Comparison of ENCODE assay signal across 17 cellular contexts in the genomic region with DNA sequence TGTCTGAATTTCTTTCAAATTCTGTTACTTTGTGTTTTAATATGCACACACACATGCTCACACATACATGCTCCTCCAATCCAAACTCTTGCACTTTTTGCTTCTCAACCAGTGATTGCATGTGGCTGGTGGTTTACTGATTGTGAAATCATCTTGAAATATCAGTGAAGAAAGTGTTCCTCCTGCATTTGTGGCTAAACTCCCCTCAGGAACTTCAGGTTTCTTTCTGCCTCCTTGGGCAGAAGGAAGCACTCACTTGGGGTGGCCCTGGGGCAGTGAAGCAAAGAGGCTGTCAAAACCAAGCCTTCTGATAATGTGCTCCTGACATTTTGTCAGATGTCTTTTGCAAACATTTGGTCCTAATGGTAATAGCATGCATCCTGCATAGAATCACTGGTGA.
DNase-seq lines count a peak whose midpoint lies in the region; ATAC-seq and TF ChIP-seq lines count a peak whose summit lies in the region.
"Had no signal": no experiment of that assay in that cellular context is flagged by ENCODE, and none has a peak within 500 bp of the region (broad histone marks: within the 10 kb centered on the region; RNA-seq: fewer than 3 reads in every experiment).

No MANE protein-coding gene starts in this region.

- no peaks in the 10 kb centered on the region for H3K9me3 ChIP-seq in esophagus squamous epithelium
- H3K9me3 ChIP-seq: esophagus muscularis mucosa, Peyer's patch had no signal

- ATAC-seq in memory B cell (ENCODE audit: low read depth) = no peak
- ATAC-seq: activated T-cell treated with anti-CD3 and anti-CD28 coated beads, Interleukin-2, amount 50 U/mL, for 4 hours had no signal

- H3K9me3 Mint-ChIP-seq in memory B cell = peaks cover 2% of the 10 kb centered on the region
- H3K9me3 Mint-ChIP-seq: activated CD4-positive, alpha-beta T cell treated with anti-CD3 and anti-CD28 coated beads, Interleukin-2, amount 10 ng/mL, durations not matched to agents 7 days and 5 days; T-helper 1 cell treated with Interleukin-12 subunit alpha and Interleukin-12 subunit beta and Interleukin-4 antibody, amounts not matched to agents 30 μg/mL and 1 μg/mL, for 36 hours had no signal

- TF ChIP-seq POLR2A in esophagus squamous epithelium (IDR thresholded peaks at IDR 0.05) = no peak

- DNase-seq in Ammon's horn (ENCODE audit: low spot score) = peak; percentile 38
- peak; percentile 93 for DNase-seq in MV-4-11 (lab: John Stamatoyannopoulos, UW)
- DNase-seq in choroid plexus epithelial cell (ENCODE audit: low read depth) = peak; percentile 67
- no peak for DNase-seq in memory B cell (ENCODE audit: low spot score in 2 of 2)
- no peak for DNase-seq in NCI-H345 (lab: John Stamatoyannopoulos, UW)
- DNase-seq in HT-29 (ENCODE audit: low spot score) = no peak
- DNase-seq in NCI-H2107 (lab: John Stamatoyannopoulos, UW) = no peak
- DNase-seq in esophagus squamous epithelium (lab: John Stamatoyannopoulos, UW) = no peak
- DNase-seq: activated CD4-positive, alpha-beta T cell treated with anti-CD3 and anti-CD28 coated beads, Interleukin-2, amount 10 ng/mL, durations not matched to agents 7 days and 5 days; activated T-cell treated with anti-CD3 and anti-CD28 coated beads, Interleukin-2, amount 50 U/mL, for 4 hours; dermis blood vessel endothelial cell; DMS53; NCI-H1436; NCI-H524; Peyer's patch had no signal

- H3K27me3 Mint-ChIP-seq in memory B cell = no peaks in the 10 kb centered on the region
- H3K27me3 Mint-ChIP-seq: activated CD4-positive, alpha-beta T cell treated with anti-CD3 and anti-CD28 coated beads, Interleukin-2, amount 10 ng/mL, durations not matched to agents 7 days and 5 days had no signal

- H3K36me3 ChIP-seq in esophagus squamous epithelium = no peaks in the 10 kb centered on the region
- H3K36me3 ChIP-seq: esophagus muscularis mucosa, Peyer's patch had no signal

- no peaks in the 10 kb centered on the region for H3K27me3 ChIP-seq in esophagus squamous epithelium
- H3K27me3 ChIP-seq: esophagus muscularis mucosa, Peyer's patch had no signal

- no peak for TF ChIP-seq CTCF in choroid plexus epithelial cell (conservative IDR thresholded peaks at IDR 0.05; ENCODE audit: low read depth, low read length)
- no peak for TF ChIP-seq CTCF in esophagus squamous epithelium (IDR thresholded peaks at IDR 0.05)

- peak overlapping the region; percentile 65 for H3K4me3 Mint-ChIP-seq in memory B cell
- H3K4me3 Mint-ChIP-seq: activated CD4-positive, alpha-beta T cell treated with anti-CD3 and anti-CD28 coated beads, Interleukin-2, amount 10 ng/mL, durations not matched to agents 7 days and 5 days; activated T-cell treated with anti-CD3 and anti-CD28 coated beads, Interleukin-2, amount 50 U/mL, for 4 hours; T-helper 1 cell treated with Interleukin-12 subunit alpha and Interleukin-12 subunit beta and Interleukin-4 antibody, amounts not matched to agents 30 μg/mL and 1 μg/mL, for 36 hours had no signal

- H3K4me1 ChIP-seq in esophagus squamous epithelium = peaks cover 0 to 12% (median 0%) of the 10 kb centered on the region in 3 donors
- H3K4me1 ChIP-seq: esophagus muscularis mucosa had no signal

- H3K4me3 ChIP-seq in choroid plexus epithelial cell (ENCODE audit: low read depth, low read length) (no peak overlapping the region), esophagus squamous epithelium (no peak overlapping the region)
- H3K4me3 ChIP-seq: esophagus muscularis mucosa, Peyer's patch had no signal

- peaks cover 27% of the 10 kb centered on the region for H3K4me1 Mint-ChIP-seq in memory B cell
- H3K4me1 Mint-ChIP-seq: activated CD4-positive, alpha-beta T cell treated with anti-CD3 and anti-CD28 coated beads, Interleukin-2, amount 10 ng/mL, durations not matched to agents 7 days and 5 days had no signal

- H3K36me3 Mint-ChIP-seq in memory B cell = no peaks in the 10 kb centered on the region

- no peak overlapping the region for H3K27ac ChIP-seq in esophagus squamous epithelium
- H3K27ac ChIP-seq: esophagus muscularis mucosa, Peyer's patch had no signal

- H3K27ac Mint-ChIP-seq in memory B cell = no peak overlapping the region
- H3K27ac Mint-ChIP-seq: activated CD4-positive, alpha-beta T cell treated with anti-CD3 and anti-CD28 coated beads, Interleukin-2, amount 10 ng/mL, durations not matched to agents 7 days and 5 days; T-helper 1 cell treated with Interleukin-12 subunit alpha and Interleukin-12 subunit beta and Interleukin-4 antibody, amounts not matched to agents 30 μg/mL and 1 μg/mL, for 36 hours had no signal

- intact Hi-C loops in esophagus squamous epithelium (cut with DNase I) = no loop called here

Comparison
In these comparisons a context has a peak if more than half of its experiments do, and no peak if none do; other contexts are left out.
1. DNase-seq: peak in Ammon's horn (single experiment), MV-4-11 (single experiment) and choroid plexus epithelial cell (single experiment); none in memory B cell (0 of 2), NCI-H345 (single experiment), HT-29 (single experiment), NCI-H2107 (single experiment) and esophagus squamous epithelium (single experiment).